In the genomic region with DNA sequence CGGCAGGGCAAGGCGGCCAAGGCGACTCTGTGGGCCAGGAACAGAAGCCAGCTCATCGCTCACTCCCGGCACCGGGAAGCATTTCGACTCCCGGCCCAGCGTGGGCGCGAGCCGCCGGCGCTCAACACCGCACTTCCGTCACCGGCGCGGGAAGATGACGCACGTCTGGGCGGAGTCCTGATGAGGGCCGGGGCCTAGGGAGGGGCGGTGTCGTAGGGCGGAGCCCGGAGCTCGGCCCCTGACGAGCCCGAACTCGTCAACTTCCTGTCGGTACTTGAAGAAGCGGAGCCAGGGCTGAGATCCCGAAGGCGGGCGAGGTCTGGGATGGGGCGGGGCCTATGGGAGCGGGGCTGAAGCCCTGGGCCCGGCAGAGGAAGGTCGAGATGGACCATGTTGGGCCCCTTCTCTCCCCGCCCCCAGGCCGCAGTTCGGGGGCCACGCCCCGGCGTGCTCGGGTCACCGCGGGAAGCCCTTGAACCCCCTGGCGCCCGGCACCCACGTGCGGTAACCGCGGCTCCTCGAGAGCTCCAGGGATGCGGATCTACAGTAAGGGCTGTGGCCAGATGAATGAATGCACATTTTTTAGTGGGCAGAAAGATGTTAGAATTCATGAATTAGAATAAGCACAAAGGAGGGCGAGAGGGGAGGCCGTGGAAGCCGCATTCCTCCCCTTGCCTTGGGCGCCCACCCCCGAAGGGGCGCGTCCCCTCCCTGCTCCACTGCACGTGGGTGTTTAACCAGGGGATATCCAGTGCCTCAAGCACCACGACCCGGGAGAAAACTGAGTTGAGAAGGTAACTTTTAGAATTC, we compare ENCODE assay signal across 1 cellular context.
TF ChIP-seq lines count a peak whose summit lies in the region.

A gene with protein sequence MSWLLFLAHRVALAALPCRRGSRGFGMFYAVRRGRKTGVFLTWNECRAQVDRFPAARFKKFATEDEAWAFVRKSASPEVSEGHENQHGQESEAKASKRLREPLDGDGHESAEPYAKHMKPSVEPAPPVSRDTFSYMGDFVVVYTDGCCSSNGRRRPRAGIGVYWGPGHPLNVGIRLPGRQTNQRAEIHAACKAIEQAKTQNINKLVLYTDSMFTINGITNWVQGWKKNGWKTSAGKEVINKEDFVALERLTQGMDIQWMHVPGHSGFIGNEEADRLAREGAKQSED (minus strand): TSS at position 129 of the 810 bp plus-strand sequence. CDS start 73 bp downstream, at position 56.

TF ChIP-seq in K562, 482 proteins besides CTCF, POLR2A, EP300 and RAD21 (continued from another document and continues in another):
- TF ChIP-seq, protein P1, sequence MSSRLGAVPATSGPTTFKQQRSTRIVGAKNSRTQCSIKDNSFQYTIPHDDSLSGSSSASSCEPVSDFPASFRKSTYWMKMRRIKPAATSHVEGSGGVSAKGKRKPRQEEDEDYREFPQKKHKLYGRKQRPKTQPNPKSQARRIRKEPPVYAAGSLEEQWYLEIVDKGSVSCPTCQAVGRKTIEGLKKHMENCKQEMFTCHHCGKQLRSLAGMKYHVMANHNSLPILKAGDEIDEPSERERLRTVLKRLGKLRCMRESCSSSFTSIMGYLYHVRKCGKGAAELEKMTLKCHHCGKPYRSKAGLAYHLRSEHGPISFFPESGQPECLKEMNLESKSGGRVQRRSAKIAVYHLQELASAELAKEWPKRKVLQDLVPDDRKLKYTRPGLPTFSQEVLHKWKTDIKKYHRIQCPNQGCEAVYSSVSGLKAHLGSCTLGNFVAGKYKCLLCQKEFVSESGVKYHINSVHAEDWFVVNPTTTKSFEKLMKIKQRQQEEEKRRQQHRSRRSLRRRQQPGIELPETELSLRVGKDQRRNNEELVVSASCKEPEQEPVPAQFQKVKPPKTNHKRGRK (tag; IDR thresholded peaks at IDR 0.05): no peak
- TF ChIP-seq TEAD1 (CRISPR knock-in tag; IDR thresholded peaks at IDR 0.05) (peak in 1 of 2 experiments; percentile 68; a peak in 2 of 4 replicates), MYC (IDR thresholded peaks at IDR 0.05; ENCODE audit: low read depth, low read length) (peak; percentile 89), MYC (CRISPR knock-in tag; IDR thresholded peaks at IDR 0.05; ENCODE audit: borderline replicate concordance, low read depth) (peak; percentile 51; the same call in 1 of the 2 replicates), EGR1 (conservative IDR thresholded peaks at IDR 0.05) (peak; percentile 97), KHSRP (IDR thresholded peaks at IDR 0.05) (peak; percentile 71; the same call in 1 of the 2 replicates), RNF2 (IDR thresholded peaks at IDR 0.05) (peak; percentile 86), ZNF696 (CRISPR knock-in tag; conservative IDR thresholded peaks at IDR 0.05) (no peak), PRMT5 (CRISPR knock-in tag; IDR thresholded peaks at IDR 0.05) (no peak), ZNF644 (tag; IDR thresholded peaks at IDR 0.05; ENCODE audit: low read depth) (no peak), TAF9B (IDR thresholded peaks at IDR 0.05; ENCODE audit: partially characterized antibody) (no peak), YBX1 (IDR thresholded peaks at IDR 0.05) (no peak), ZNF436 (CRISPR knock-in tag; IDR thresholded peaks at IDR 0.05) (no peak), CC2D1A (IDR thresholded peaks at IDR 0.05) (0 out of 2 replicates have a peak, but pooled peaks have one; percentile 57), RBM17 (IDR thresholded peaks at IDR 0.05; ENCODE audit: borderline replicate concordance, low read depth, low read length) (no peak), HNRNPUL1 (IDR thresholded peaks at IDR 0.05; ENCODE audit: low read length) (no peak), MYBL2 (IDR thresholded peaks at IDR 0.05; ENCODE audit: low read depth) (no peak), MYBL2 (CRISPR knock-in tag; IDR thresholded peaks at IDR 0.05; ENCODE audit: borderline replicate concordance) (no peak), HDGF (IDR thresholded peaks at IDR 0.05) (no peak), ATF1 (CRISPR knock-in tag; IDR thresholded peaks at IDR 0.05) (peak; percentile 92), ATF1 (tag; IDR thresholded peaks at IDR 0.05) (peak; percentile 99), HEY1 (CRISPR knock-in tag; IDR thresholded peaks at IDR 0.05; ENCODE audit: borderline replicate concordance) (no peak), ZNF124 (CRISPR knock-in tag; IDR thresholded peaks at IDR 0.05) (no peak), NCOA4 (IDR thresholded peaks at IDR 0.05; ENCODE audit: partially characterized antibody) (no peak), SRSF1 (IDR thresholded peaks at IDR 0.05; ENCODE audit: low read depth, low read length) (no peak), KDM4B (IDR thresholded peaks at IDR 0.05; ENCODE audit: borderline replicate concordance in 2 of 2, low read depth in 1 of 2) (no peak), NRF1 (conservative IDR thresholded peaks at IDR 0.05 in 1 of 2, IDR thresholded peaks at IDR 0.05 in 1 of 2) (peak; percentile 71 to 76), DNMT1 (IDR thresholded peaks at IDR 0.05) (no peak), EWSR1 (IDR thresholded peaks at IDR 0.05; ENCODE audit: borderline replicate concordance, low read depth, partially characterized antibody) (no peak), IFI16 (CRISPR knock-in tag; IDR thresholded peaks at IDR 0.05) (no peak)
- TF ChIP-seq, protein P2, sequence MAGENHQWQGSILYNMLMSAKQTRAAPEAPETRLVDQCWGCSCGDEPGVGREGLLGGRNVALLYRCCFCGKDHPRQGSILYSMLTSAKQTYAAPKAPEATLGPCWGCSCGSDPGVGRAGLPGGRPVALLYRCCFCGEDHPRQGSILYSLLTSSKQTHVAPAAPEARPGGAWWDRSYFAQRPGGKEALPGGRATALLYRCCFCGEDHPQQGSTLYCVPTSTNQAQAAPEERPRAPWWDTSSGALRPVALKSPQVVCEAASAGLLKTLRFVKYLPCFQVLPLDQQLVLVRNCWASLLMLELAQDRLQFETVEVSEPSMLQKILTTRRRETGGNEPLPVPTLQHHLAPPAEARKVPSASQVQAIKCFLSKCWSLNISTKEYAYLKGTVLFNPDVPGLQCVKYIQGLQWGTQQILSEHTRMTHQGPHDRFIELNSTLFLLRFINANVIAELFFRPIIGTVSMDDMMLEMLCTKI (IDR thresholded peaks at IDR 0.05; ENCODE audit: partially characterized antibody): no peak
- TF ChIP-seq, protein P3, sequence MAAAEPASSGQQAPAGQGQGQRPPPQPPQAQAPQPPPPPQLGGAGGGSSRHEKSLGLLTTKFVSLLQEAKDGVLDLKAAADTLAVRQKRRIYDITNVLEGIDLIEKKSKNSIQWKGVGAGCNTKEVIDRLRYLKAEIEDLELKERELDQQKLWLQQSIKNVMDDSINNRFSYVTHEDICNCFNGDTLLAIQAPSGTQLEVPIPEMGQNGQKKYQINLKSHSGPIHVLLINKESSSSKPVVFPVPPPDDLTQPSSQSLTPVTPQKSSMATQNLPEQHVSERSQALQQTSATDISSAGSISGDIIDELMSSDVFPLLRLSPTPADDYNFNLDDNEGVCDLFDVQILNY (CRISPR knock-in tag; IDR thresholded peaks at IDR 0.05): no peak
- TF ChIP-seq, protein P4, sequence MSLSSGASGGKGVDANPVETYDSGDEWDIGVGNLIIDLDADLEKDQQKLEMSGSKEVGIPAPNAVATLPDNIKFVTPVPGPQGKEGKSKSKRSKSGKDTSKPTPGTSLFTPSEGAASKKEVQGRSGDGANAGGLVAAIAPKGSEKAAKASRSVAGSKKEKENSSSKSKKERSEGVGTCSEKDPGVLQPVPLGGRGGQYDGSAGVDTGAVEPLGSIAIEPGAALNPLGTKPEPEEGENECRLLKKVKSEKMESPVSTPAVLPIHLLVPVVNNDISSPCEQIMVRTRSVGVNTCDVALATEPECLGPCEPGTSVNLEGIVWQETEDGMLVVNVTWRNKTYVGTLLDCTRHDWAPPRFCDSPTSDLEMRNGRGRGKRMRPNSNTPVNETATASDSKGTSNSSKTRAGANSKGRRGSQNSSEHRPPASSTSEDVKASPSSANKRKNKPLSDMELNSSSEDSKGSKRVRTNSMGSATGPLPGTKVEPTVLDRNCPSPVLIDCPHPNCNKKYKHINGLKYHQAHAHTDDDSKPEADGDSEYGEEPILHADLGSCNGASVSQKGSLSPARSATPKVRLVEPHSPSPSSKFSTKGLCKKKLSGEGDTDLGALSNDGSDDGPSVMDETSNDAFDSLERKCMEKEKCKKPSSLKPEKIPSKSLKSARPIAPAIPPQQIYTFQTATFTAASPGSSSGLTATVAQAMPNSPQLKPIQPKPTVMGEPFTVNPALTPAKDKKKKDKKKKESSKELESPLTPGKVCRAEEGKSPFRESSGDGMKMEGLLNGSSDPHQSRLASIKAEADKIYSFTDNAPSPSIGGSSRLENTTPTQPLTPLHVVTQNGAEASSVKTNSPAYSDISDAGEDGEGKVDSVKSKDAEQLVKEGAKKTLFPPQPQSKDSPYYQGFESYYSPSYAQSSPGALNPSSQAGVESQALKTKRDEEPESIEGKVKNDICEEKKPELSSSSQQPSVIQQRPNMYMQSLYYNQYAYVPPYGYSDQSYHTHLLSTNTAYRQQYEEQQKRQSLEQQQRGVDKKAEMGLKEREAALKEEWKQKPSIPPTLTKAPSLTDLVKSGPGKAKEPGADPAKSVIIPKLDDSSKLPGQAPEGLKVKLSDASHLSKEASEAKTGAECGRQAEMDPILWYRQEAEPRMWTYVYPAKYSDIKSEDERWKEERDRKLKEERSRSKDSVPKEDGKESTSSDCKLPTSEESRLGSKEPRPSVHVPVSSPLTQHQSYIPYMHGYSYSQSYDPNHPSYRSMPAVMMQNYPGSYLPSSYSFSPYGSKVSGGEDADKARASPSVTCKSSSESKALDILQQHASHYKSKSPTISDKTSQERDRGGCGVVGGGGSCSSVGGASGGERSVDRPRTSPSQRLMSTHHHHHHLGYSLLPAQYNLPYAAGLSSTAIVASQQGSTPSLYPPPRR (CRISPR knock-in tag; IDR thresholded peaks at IDR 0.05; ENCODE audit: borderline replicate concordance): no peak
- TF ChIP-seq, protein P5, sequence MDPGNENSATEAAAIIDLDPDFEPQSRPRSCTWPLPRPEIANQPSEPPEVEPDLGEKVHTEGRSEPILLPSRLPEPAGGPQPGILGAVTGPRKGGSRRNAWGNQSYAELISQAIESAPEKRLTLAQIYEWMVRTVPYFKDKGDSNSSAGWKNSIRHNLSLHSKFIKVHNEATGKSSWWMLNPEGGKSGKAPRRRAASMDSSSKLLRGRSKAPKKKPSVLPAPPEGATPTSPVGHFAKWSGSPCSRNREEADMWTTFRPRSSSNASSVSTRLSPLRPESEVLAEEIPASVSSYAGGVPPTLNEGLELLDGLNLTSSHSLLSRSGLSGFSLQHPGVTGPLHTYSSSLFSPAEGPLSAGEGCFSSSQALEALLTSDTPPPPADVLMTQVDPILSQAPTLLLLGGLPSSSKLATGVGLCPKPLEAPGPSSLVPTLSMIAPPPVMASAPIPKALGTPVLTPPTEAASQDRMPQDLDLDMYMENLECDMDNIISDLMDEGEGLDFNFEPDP (CRISPR knock-in tag; IDR thresholded peaks at IDR 0.05): no peak
- TF ChIP-seq, protein P6, sequence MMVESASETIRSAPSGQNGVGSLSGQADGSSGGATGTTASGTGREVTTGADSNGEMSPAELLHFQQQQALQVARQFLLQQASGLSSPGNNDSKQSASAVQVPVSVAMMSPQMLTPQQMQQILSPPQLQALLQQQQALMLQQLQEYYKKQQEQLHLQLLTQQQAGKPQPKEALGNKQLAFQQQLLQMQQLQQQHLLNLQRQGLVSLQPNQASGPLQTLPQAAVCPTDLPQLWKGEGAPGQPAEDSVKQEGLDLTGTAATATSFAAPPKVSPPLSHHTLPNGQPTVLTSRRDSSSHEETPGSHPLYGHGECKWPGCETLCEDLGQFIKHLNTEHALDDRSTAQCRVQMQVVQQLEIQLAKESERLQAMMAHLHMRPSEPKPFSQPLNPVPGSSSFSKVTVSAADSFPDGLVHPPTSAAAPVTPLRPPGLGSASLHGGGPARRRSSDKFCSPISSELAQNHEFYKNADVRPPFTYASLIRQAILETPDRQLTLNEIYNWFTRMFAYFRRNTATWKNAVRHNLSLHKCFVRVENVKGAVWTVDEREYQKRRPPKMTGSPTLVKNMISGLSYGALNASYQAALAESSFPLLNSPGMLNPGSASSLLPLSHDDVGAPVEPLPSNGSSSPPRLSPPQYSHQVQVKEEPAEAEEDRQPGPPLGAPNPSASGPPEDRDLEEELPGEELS (CRISPR knock-in tag; IDR thresholded peaks at IDR 0.05; ENCODE audit: borderline replicate concordance): peak; percentile 50; the same call in 1 of the 2 replicates
- TF ChIP-seq, protein P7, sequence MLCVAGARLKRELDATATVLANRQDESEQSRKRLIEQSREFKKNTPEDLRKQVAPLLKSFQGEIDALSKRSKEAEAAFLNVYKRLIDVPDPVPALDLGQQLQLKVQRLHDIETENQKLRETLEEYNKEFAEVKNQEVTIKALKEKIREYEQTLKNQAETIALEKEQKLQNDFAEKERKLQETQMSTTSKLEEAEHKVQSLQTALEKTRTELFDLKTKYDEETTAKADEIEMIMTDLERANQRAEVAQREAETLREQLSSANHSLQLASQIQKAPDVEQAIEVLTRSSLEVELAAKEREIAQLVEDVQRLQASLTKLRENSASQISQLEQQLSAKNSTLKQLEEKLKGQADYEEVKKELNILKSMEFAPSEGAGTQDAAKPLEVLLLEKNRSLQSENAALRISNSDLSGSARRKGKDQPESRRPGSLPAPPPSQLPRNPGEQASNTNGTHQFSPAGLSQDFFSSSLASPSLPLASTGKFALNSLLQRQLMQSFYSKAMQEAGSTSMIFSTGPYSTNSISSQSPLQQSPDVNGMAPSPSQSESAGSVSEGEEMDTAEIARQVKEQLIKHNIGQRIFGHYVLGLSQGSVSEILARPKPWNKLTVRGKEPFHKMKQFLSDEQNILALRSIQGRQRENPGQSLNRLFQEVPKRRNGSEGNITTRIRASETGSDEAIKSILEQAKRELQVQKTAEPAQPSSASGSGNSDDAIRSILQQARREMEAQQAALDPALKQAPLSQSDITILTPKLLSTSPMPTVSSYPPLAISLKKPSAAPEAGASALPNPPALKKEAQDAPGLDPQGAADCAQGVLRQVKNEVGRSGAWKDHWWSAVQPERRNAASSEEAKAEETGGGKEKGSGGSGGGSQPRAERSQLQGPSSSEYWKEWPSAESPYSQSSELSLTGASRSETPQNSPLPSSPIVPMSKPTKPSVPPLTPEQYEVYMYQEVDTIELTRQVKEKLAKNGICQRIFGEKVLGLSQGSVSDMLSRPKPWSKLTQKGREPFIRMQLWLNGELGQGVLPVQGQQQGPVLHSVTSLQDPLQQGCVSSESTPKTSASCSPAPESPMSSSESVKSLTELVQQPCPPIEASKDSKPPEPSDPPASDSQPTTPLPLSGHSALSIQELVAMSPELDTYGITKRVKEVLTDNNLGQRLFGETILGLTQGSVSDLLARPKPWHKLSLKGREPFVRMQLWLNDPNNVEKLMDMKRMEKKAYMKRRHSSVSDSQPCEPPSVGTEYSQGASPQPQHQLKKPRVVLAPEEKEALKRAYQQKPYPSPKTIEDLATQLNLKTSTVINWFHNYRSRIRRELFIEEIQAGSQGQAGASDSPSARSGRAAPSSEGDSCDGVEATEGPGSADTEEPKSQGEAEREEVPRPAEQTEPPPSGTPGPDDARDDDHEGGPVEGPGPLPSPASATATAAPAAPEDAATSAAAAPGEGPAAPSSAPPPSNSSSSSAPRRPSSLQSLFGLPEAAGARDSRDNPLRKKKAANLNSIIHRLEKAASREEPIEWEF (CRISPR knock-in tag; IDR thresholded peaks at IDR 0.05): no peak
